In the genomic region with DNA sequence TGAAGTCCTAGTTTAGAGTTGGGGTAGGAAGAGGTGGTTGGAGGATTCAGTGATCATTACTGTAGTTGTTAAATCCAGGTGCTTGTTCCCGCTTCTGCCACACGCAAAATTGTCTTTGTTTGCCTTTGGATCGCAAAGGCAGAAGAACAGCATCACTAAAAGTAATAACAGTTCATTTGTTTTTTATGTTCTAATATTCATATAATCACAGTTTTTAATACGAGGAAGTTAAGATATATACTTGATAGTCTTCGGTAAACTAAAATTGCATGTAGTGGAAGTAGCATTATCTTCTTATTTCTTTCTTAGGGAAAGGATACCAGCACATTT, we compare ENCODE assay signal across 8 cellular contexts. TPM values are rescaled to one million over a fixed set of nuclear protein-coding genes. Genes with fewer than 3 reads are reported as not detected.
DNase-seq lines count a peak whose midpoint lies in the region; ATAC-seq, FAIRE-seq and TF ChIP-seq lines count a peak whose summit lies in the region.

No MANE protein-coding gene starts in this region.

- in situ Hi-C loops in G401 (cut with HindIII; ENCODE audit: low sequenced_read_pairs) (no loop called here), ACHN (cut with HindIII; ENCODE audit: low pct_ligation_motif_present, low pct_unique_long_range_greater_than_20kb, low sequenced_read_pairs) (no loop called here)

- TF ChIP-seq EP300 in A549 (IDR thresholded peaks at IDR 0.05) (no peak), stomach (IDR thresholded peaks at IDR 0.05) (no peak)

- no peak for TF ChIP-seq RAD21 in A549 (conservative IDR thresholded peaks at IDR 0.05 in 1 of 2, IDR thresholded peaks at IDR 0.05 in 1 of 2)

- H3K36me3 ChIP-seq in iPS DF 6.9 (ENCODE audit: control insufficient read depth, insufficient read depth, low read length) (no peaks in the 10 kb centered on the region), stomach (no peaks in the 10 kb centered on the region)

- peak; percentile 27 to 60; a peak in 5 of 6 replicates for ATAC-seq in A549
- ATAC-seq in GM21576 (IDR thresholded peaks at IDR 0.05; ENCODE audit: unreplicated experiment), result peak; percentile 4

- CTCF ChIA-PET in A549 (lab: Yijun Ruan, JAX), result interaction anchor here (0.9 to 1.2 kb wide), 2 partner anchors 79 to 86 kb away, joined by 3 to 5 read pairs; no protein-coding TSS in a partner anchor

- no peaks in the 10 kb centered on the region for H3K9me3 ChIP-seq in A549
- no peaks in the 10 kb centered on the region for H3K9me3 ChIP-seq in iPS DF 6.9 (ENCODE audit: control insufficient read depth, insufficient read depth, low read length)
- H3K9me3 ChIP-seq in stomach, result no peaks in the 10 kb centered on the region

- 1% methylated on average over 5 of the region's 5 CpGs for WGBS in A549 (ENCODE audit: missing lambda C conversion rate)
- WGBS in iPS DF 6.9 (ENCODE audit: insufficient coverage, insufficient read length), result no CpG with 5 or more reads among the region's 5 CpGs
- 0 to 2% (median 1%) methylated on average over 5 of the region's 5 CpGs for WGBS in stomach, 5 donors

- POLR2A ChIA-PET in A549 (lab: Yijun Ruan, JAX), result no interaction called here

- H3K27me3 ChIP-seq in iPS DF 6.9 (ENCODE audit: control insufficient read depth, insufficient read depth, low read length) (no peaks in the 10 kb centered on the region), stomach (no peaks in the 10 kb centered on the region)

- H3K4me3 ChIP-seq in A549 (peak overlapping the region; percentile 61), iPS DF 6.9 (ENCODE audit: low read length) (peak overlapping the region; percentile 95; the same call in 1 of the 2 replicates), stomach (peak overlapping the region; percentile 74 to 99 (median 90))

- H3K4me1 ChIP-seq in A549 (peaks cover 28% of the 10 kb centered on the region; the same call in 2 of the 3 replicates), iPS DF 6.9 (ENCODE audit: control insufficient read depth, insufficient read depth, low read length) (no peaks in the 10 kb centered on the region), stomach (peaks cover 33 to 82% (median 55%) of the 10 kb centered on the region in 4 donors)

- no peak for TF ChIP-seq CTCF in A549 (IDR thresholded peaks at IDR 0.05)
- TF ChIP-seq CTCF in VCaP (conservative IDR thresholded peaks at IDR 0.05), result no peak
- no peak for TF ChIP-seq CTCF in stomach (IDR thresholded peaks at IDR 0.05)

- FAIRE-seq in A549 (lab: Jason Lieb, UNC), result no peak

- no peak for TF ChIP-seq POLR2A in A549 (IDR thresholded peaks at IDR 0.05; ENCODE audit: low read length)
- TF ChIP-seq POLR2A in stomach (IDR thresholded peaks at IDR 0.05), result peak in 1 of 4 donors; percentile 6

- intact Hi-C loops in stomach (cut with DNase I; ENCODE audit: low total_unique reads), result no loop called here

- DNase-seq in A549 (ENCODE audit: low read depth in 1 of 2, low spot score in 1 of 2) (no peak), iPS DF 6.9 (ENCODE audit: low read depth, low spot score) (no peak), stomach (no peak), G401 (ENCODE audit: low spot score) (no peak), COR-L47 (lab: John Stamatoyannopoulos, UW) (no peak), ACHN (no peak)

- H3K27ac ChIP-seq in A549, result peak overlapping the region; percentile 91 to 96
- H3K27ac ChIP-seq in VCaP, result peak overlapping the region; percentile 96
- no peak overlapping the region for H3K27ac ChIP-seq in iPS DF 6.9 (ENCODE audit: low read length)
- H3K27ac ChIP-seq in stomach, result peak overlapping the region; percentile 85 to 92 (median 90)

- H3K4me2 ChIP-seq in A549, result peak overlapping the region; percentile 80

TF ChIP-seq in A549, 52 proteins besides CTCF, POLR2A, EP300 and RAD21 (continues in another document):
- TF ChIP-seq BHLHE40 (IDR thresholded peaks at IDR 0.05; ENCODE audit: low read depth, low read length) (no peak), RARB (CRISPR knock-in tag; IDR thresholded peaks at IDR 0.05) (no peak), MAZ (IDR thresholded peaks at IDR 0.05; ENCODE audit: borderline replicate concordance, low read depth, low read length) (no peak), NR3C1 (IDR thresholded peaks at IDR 0.05) (no peak), ELK1 (IDR thresholded peaks at IDR 0.05; ENCODE audit: low read depth, low read length) (no peak), ZFP36 (IDR thresholded peaks at IDR 0.05; ENCODE audit: borderline replicate concordance, partially characterized antibody) (no peak), HDAC2 (IDR thresholded peaks at IDR 0.05) (no peak), MAFK (IDR thresholded peaks at IDR 0.05; ENCODE audit: partially characterized antibody) (no peak), SREBF2 (IDR thresholded peaks at IDR 0.05) (no peak), PHF8 (IDR thresholded peaks at IDR 0.05; ENCODE audit: borderline replicate concordance, low read depth) (no peak), ZNF302 (CRISPR knock-in tag; IDR thresholded peaks at IDR 0.05) (no peak), TFCP2L1 (CRISPR knock-in tag; IDR thresholded peaks at IDR 0.05) (no peak), CHD2 (IDR thresholded peaks at IDR 0.05; ENCODE audit: low read length, partially characterized antibody) (no peak), BCL3 (IDR thresholded peaks at IDR 0.05) (no peak), MYC (IDR thresholded peaks at IDR 0.05; ENCODE audit: borderline replicate concordance, low read length) (no peak)
- TF ChIP-seq, protein P1, sequence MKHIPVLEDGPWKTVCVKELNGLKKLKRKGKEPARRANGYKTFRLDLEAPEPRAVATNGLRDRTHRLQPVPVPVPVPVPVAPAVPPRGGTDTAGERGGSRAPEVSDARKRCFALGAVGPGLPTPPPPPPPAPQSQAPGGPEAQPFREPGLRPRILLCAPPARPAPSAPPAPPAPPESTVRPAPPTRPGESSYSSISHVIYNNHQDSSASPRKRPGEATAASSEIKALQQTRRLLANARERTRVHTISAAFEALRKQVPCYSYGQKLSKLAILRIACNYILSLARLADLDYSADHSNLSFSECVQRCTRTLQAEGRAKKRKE (CRISPR knock-in tag; IDR thresholded peaks at IDR 0.05; ENCODE audit: low read depth), result no peak
- TF ChIP-seq, protein P2, sequence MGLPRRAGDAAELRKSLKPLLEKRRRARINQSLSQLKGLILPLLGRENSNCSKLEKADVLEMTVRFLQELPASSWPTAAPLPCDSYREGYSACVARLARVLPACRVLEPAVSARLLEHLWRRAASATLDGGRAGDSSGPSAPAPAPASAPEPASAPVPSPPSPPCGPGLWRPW (IDR thresholded peaks at IDR 0.05), result no peak

RNA-seq across cellular contexts. Expression of gene NDUFB3, which starts 0.4 kb away (rescaled TPM):
- polyA plus RNA-seq in A549 (2011; rRNA removed), result 103 and 162 TPM in 2 replicates
- polyA plus RNA-seq in A549 (2012; cell fraction: cytosol; rRNA removed), result 61.3 and 86.3 TPM in 2 replicates
- 12.8 and 25.2 TPM in 2 replicates for polyA plus RNA-seq in A549 (2012; cell fraction: nucleus; rRNA removed)
- 220 to 232 TPM (median 223 TPM) in 3 replicates for polyA plus RNA-seq in A549 (2017; fragmentation: RNase III; extraction: RNeasy Plus Mini Kit Qiagen cat#74134 plus additional on column Dnase treatment)
- 4.8 and 7.6 TPM in 2 replicates for polyA minus RNA-seq in A549 (2011; rRNA and poly(A)+ RNA removed)
- total RNA-seq in stomach, result 100 to 1,000 TPM in 1 of 5 donors, 10 to 100 TPM in 3, 1 to 10 TPM in 1; 3.5 to 130 (median 58.5) TPM
- polyA plus RNA-seq in stomach, result 100 to 1,000 TPM in 2 of 3 donors, 10 to 100 TPM in 1; 91.2 to 134 (median 109) TPM
- 78.6 and 93.5 TPM in 2 replicates for total RNA-seq in G401 (2014; rRNA removed; shearing (Covaris generic))

RNA-seq across cellular contexts. Expression of gene HYCC2, which starts 0.7 kb away (rescaled TPM):
- polyA plus RNA-seq in A549 (2011; rRNA removed) (5.8 and 7.3 TPM in 2 replicates), A549 (2017; fragmentation: RNase III; extraction: RNeasy Plus Mini Kit Qiagen cat#74134 plus additional on column Dnase treatment) (2.4 to 3.0 TPM (median 2.9 TPM) in 3 replicates), stomach (1 to 10 TPM; 2.4 to 4.0 (median 2.5) TPM)
- polyA plus RNA-seq in A549 (2012; cell fraction: cytosol; rRNA removed), result 1.0 TPM in 2 replicates
- polyA plus RNA-seq in A549 (2012; cell fraction: nucleus; rRNA removed), result 0.94 and 1.5 TPM in 2 replicates
- polyA minus RNA-seq in A549 (2011; rRNA and poly(A)+ RNA removed), result 6.4 and 8.1 TPM in 2 replicates
- total RNA-seq in stomach, result 10 to 100 TPM in 3 of 5 donors, 1 to 10 TPM in 2; 2.9 to 51.6 (median 11.1) TPM
- total RNA-seq in G401 (2014; rRNA removed; shearing (Covaris generic)), result 0.49 and 3.2 TPM in 2 replicates

RNA-seq across cellular contexts. Expression of gene CFLAR, which starts 43.8 kb away (rescaled TPM):
- polyA plus RNA-seq in A549 (2011; rRNA removed) (64.0 and 89.4 TPM in 2 replicates), A549 (2017; fragmentation: RNase III; extraction: RNeasy Plus Mini Kit Qiagen cat#74134 plus additional on column Dnase treatment) (56.5 to 64.0 TPM (median 56.5 TPM) in 3 replicates), stomach (10 to 100 TPM; 23.3 to 43.4 (median 24.1) TPM)
- polyA plus RNA-seq in A549 (2012; cell fraction: cytosol; rRNA removed), result 41.6 and 47.7 TPM in 2 replicates
- 44.8 and 63.7 TPM in 2 replicates for polyA plus RNA-seq in A549 (2012; cell fraction: nucleus; rRNA removed)
- polyA minus RNA-seq in A549 (2011; rRNA and poly(A)+ RNA removed), result 65.7 and 70.3 TPM in 2 replicates
- total RNA-seq in stomach, result 100 to 1,000 TPM; 149 to 424 (median 247) TPM
- total RNA-seq in G401 (2014; rRNA removed; shearing (Covaris generic)), result 17.9 and 24.1 TPM in 2 replicates
